33 cellular contexts compared by ENCODE assay signal in genomic region chr13:75393839-75394238, GRCh38.
"Had no signal": no experiment of that assay in that cellular context is flagged by ENCODE, and none has a peak within 500 bp of the region (broad histone marks: within the 10 kb centered on the region; RNA-seq: fewer than 3 reads in every experiment).

No MANE protein-coding gene starts in this region.

- H3K27ac Mint-ChIP-seq: activated CD8-positive, alpha-beta memory T cell treated with anti-CD3 and anti-CD28 coated beads, Interleukin-2, amount 10 ng/mL, durations not matched to agents 7 days and 5 days; activated CD8-positive, alpha-beta T cell treated with anti-CD3 and anti-CD28 coated beads, Interleukin-2, amount 10 ng/mL, durations not matched to agents 7 days and 5 days; activated naive CD4-positive, alpha-beta T cell treated with anti-CD3 and anti-CD28 coated beads, Interleukin-2, amount 50 U/mL, for 24 hours; activated naive CD8-positive, alpha-beta T cell treated with anti-CD3 and anti-CD28 coated beads, Interleukin-2, amount 50 U/mL, for 24 hours; activated T-helper 2 cell treated with anti-CD3 and anti-CD28 coated beads, Interferon-gamma antibody, Interleukin-2, Interleukin-4, amounts not matched to agents 10 μg/mL and 5 μg/mL and 100 μg/mL, durations not matched to agents 14 hours and 24 hours and 36 hours; nephron; progenitor cell of endocrine pancreas; stimulated activated memory B cell treated with anti-CD40 and anti-IgM and Interleukin-4, amounts not matched to agents 10 μg/mL and 1 μg/mL and 100 μg/mL, for 72 hours; stimulated activated naive CD8-positive, alpha-beta T cell treated with anti-CD3 and anti-CD28 coated beads, Interleukin-15, amount 100 ng/mL, for 72 hours; T-helper 17 cell had no signal

- H3K4me2 ChIP-seq: smooth muscle cell had no signal

- H3K4me1 ChIP-seq: colonic mucosa, suprapubic skin, tibial artery, upper lobe of right lung had no signal

- ATAC-seq: activated CD8-positive, alpha-beta memory T cell treated with anti-CD3 and anti-CD28 coated beads, Interleukin-2, amount 10 ng/mL, durations not matched to agents 7 days and 5 days; activated CD8-positive, alpha-beta T cell treated with anti-CD3 and anti-CD28 coated beads, Interleukin-2, amount 10 ng/mL, durations not matched to agents 7 days and 5 days; activated naive CD8-positive, alpha-beta T cell treated with anti-CD3 and anti-CD28 coated beads, Interleukin-2, amount 50 U/mL, for 24 hours; body of pancreas; left cardiac atrium; sciatic nerve; stimulated activated memory B cell treated with anti-CD40 and anti-IgM and Interleukin-4, amounts not matched to agents 10 μg/mL and 1 μg/mL and 100 μg/mL, for 72 hours; stimulated activated naive CD8-positive, alpha-beta T cell treated with anti-CD3 and anti-CD28 coated beads, Interleukin-15, amount 100 ng/mL, for 72 hours; T-helper 17 cell; upper lobe of right lung had no signal

- H3K4me3 ChIP-seq: body of pancreas, cardiac muscle cell, colonic mucosa, smooth muscle cell, suprapubic skin, tibial artery, upper lobe of right lung had no signal

- H3K9me3 Mint-ChIP-seq: activated naive CD8-positive, alpha-beta T cell treated with anti-CD3 and anti-CD28 coated beads, Interleukin-2, amount 50 U/mL, for 24 hours; activated T-helper 2 cell treated with anti-CD3 and anti-CD28 coated beads, Interferon-gamma antibody, Interleukin-2, Interleukin-4, amounts not matched to agents 10 μg/mL and 5 μg/mL and 100 μg/mL, durations not matched to agents 14 hours and 24 hours and 36 hours; stimulated activated memory B cell treated with anti-CD40 and anti-IgM and Interleukin-4, amounts not matched to agents 10 μg/mL and 1 μg/mL and 100 μg/mL, for 72 hours had no signal

- DNase-seq: activated CD4-positive, alpha-beta T cell treated with anti-CD3 and anti-CD28 coated beads for 1 hour; activated CD4-positive, alpha-beta T cell treated with anti-CD3 and anti-CD28 coated beads, Interleukin-2, amount 50 U/mL, for 1 hour; activated CD8-positive, alpha-beta memory T cell treated with anti-CD3 and anti-CD28 coated beads, Interleukin-2, amount 10 ng/mL, durations not matched to agents 7 days and 5 days; activated CD8-positive, alpha-beta T cell treated with anti-CD3 and anti-CD28 coated beads, Interleukin-2, amount 10 ng/mL, durations not matched to agents 7 days and 5 days; activated naive CD8-positive, alpha-beta T cell treated with anti-CD3 and anti-CD28 coated beads, Interleukin-2, amount 50 U/mL, for 24 hours; activated T-cell treated with anti-CD3 and anti-CD28 coated beads, Interleukin-2, amount 50 U/mL, for 48 hours; aorta; body of pancreas; cerebellar nuclear complex; colonic mucosa; effector CD8-positive, alpha-beta T cell; head of caudate nucleus; hippocampal formation; left cardiac atrium; mammary epithelial cell; stimulated activated CD4-positive, alpha-beta T cell treated with anti-CD3 and anti-CD28 coated beads, Interleukin-1b, Interleukin-23, amount 100 ng/mL, for 48 hours; stimulated activated CD4-positive, alpha-beta T cell treated with anti-CD3 and anti-CD28 coated beads, Interleukin-4, amount 100 ng/mL, for 4 hours; stimulated activated CD8-positive, alpha-beta memory T cell treated with anti-CD3 and anti-CD28 coated beads, Interleukin-4, amount 100 ng/mL, for 48 hours; stimulated activated naive CD8-positive, alpha-beta T cell treated with anti-CD3 and anti-CD28 coated beads, Interleukin-15, amount 100 ng/mL, for 72 hours; T-helper 17 cell; T1000; tibial artery; upper lobe of right lung; WERI-Rb-1 had no signal

- H3K36me3 ChIP-seq: cardiac muscle cell, colonic mucosa, suprapubic skin, tibial artery, upper lobe of right lung, WERI-Rb-1 had no signal

- H3K27ac ChIP-seq: body of pancreas, cardiac muscle cell, colonic mucosa, suprapubic skin, tibial artery, upper lobe of right lung, WERI-Rb-1 had no signal

- H3K4me3 Mint-ChIP-seq: activated CD8-positive, alpha-beta memory T cell treated with anti-CD3 and anti-CD28 coated beads, Interleukin-2, amount 10 ng/mL, durations not matched to agents 7 days and 5 days; activated CD8-positive, alpha-beta T cell treated with anti-CD3 and anti-CD28 coated beads, Interleukin-2, amount 10 ng/mL, durations not matched to agents 7 days and 5 days; activated naive CD4-positive, alpha-beta T cell treated with anti-CD3 and anti-CD28 coated beads, Interleukin-2, amount 50 U/mL, for 24 hours; activated naive CD8-positive, alpha-beta T cell treated with anti-CD3 and anti-CD28 coated beads, Interleukin-2, amount 50 U/mL, for 24 hours; nephron; stimulated activated memory B cell treated with anti-CD40 and anti-IgM and Interleukin-4, amounts not matched to agents 10 μg/mL and 1 μg/mL and 100 μg/mL, for 72 hours; stimulated activated naive CD8-positive, alpha-beta T cell treated with anti-CD3 and anti-CD28 coated beads, Interleukin-15, amount 100 ng/mL, for 72 hours; T-helper 17 cell had no signal

- H3K27me3 ChIP-seq: body of pancreas, cardiac muscle cell, colonic mucosa, suprapubic skin, tibial artery, upper lobe of right lung had no signal

- H3K9me3 ChIP-seq: body of pancreas, colonic mucosa, tibial artery, upper lobe of right lung had no signal

- H3K27me3 Mint-ChIP-seq: activated naive CD4-positive, alpha-beta T cell treated with anti-CD3 and anti-CD28 coated beads, Interleukin-2, amount 50 U/mL, for 24 hours; progenitor cell of endocrine pancreas; stimulated activated memory B cell treated with anti-CD40 and anti-IgM and Interleukin-4, amounts not matched to agents 10 μg/mL and 1 μg/mL and 100 μg/mL, for 72 hours; stimulated activated naive CD8-positive, alpha-beta T cell treated with anti-CD3 and anti-CD28 coated beads, Interleukin-15, amount 100 ng/mL, for 72 hours had no signal

- H3K36me3 Mint-ChIP-seq: activated naive CD4-positive, alpha-beta T cell treated with anti-CD3 and anti-CD28 coated beads, Interleukin-2, amount 50 U/mL, for 24 hours; stimulated activated memory B cell treated with anti-CD40 and anti-IgM and Interleukin-4, amounts not matched to agents 10 μg/mL and 1 μg/mL and 100 μg/mL, for 72 hours had no signal

- H3K4me1 Mint-ChIP-seq: activated CD8-positive, alpha-beta memory T cell treated with anti-CD3 and anti-CD28 coated beads, Interleukin-2, amount 10 ng/mL, durations not matched to agents 7 days and 5 days; activated naive CD4-positive, alpha-beta T cell treated with anti-CD3 and anti-CD28 coated beads, Interleukin-2, amount 50 U/mL, for 24 hours; activated naive CD8-positive, alpha-beta T cell treated with anti-CD3 and anti-CD28 coated beads, Interleukin-2, amount 50 U/mL, for 24 hours; stimulated activated memory B cell treated with anti-CD40 and anti-IgM and Interleukin-4, amounts not matched to agents 10 μg/mL and 1 μg/mL and 100 μg/mL, for 72 hours; stimulated activated naive CD8-positive, alpha-beta T cell treated with anti-CD3 and anti-CD28 coated beads, Interleukin-15, amount 100 ng/mL, for 72 hours; T-helper 17 cell had no signal
